Comparison of ENCODE assay signal across 1 cellular context in the genomic region with DNA sequence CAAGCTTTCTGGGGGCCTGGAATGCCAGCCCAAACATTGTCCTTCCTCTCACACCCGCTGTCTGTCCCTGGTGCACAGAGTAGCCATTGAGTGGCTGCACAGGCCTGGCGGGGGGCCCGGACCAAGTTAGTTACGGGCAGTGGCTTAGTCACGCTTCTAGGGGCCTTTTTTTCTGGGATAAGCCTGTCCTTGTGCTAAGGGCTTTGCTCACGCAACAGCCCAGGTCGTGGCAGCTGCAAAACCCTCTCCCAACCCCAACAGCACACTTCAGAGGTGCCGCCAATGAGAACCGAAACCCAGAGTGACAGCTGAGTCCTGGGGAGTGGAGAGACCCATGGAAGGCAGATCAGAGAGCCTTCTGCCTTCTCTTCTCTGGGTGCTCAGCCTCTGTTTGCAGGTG.
TF ChIP-seq lines count a peak whose summit lies in the region.

No MANE protein-coding gene starts in this region.

TF ChIP-seq in GM23338, 12 proteins besides CTCF, POLR2A, EP300 and RAD21 (continued from another document):
- TF ChIP-seq, protein P1, sequence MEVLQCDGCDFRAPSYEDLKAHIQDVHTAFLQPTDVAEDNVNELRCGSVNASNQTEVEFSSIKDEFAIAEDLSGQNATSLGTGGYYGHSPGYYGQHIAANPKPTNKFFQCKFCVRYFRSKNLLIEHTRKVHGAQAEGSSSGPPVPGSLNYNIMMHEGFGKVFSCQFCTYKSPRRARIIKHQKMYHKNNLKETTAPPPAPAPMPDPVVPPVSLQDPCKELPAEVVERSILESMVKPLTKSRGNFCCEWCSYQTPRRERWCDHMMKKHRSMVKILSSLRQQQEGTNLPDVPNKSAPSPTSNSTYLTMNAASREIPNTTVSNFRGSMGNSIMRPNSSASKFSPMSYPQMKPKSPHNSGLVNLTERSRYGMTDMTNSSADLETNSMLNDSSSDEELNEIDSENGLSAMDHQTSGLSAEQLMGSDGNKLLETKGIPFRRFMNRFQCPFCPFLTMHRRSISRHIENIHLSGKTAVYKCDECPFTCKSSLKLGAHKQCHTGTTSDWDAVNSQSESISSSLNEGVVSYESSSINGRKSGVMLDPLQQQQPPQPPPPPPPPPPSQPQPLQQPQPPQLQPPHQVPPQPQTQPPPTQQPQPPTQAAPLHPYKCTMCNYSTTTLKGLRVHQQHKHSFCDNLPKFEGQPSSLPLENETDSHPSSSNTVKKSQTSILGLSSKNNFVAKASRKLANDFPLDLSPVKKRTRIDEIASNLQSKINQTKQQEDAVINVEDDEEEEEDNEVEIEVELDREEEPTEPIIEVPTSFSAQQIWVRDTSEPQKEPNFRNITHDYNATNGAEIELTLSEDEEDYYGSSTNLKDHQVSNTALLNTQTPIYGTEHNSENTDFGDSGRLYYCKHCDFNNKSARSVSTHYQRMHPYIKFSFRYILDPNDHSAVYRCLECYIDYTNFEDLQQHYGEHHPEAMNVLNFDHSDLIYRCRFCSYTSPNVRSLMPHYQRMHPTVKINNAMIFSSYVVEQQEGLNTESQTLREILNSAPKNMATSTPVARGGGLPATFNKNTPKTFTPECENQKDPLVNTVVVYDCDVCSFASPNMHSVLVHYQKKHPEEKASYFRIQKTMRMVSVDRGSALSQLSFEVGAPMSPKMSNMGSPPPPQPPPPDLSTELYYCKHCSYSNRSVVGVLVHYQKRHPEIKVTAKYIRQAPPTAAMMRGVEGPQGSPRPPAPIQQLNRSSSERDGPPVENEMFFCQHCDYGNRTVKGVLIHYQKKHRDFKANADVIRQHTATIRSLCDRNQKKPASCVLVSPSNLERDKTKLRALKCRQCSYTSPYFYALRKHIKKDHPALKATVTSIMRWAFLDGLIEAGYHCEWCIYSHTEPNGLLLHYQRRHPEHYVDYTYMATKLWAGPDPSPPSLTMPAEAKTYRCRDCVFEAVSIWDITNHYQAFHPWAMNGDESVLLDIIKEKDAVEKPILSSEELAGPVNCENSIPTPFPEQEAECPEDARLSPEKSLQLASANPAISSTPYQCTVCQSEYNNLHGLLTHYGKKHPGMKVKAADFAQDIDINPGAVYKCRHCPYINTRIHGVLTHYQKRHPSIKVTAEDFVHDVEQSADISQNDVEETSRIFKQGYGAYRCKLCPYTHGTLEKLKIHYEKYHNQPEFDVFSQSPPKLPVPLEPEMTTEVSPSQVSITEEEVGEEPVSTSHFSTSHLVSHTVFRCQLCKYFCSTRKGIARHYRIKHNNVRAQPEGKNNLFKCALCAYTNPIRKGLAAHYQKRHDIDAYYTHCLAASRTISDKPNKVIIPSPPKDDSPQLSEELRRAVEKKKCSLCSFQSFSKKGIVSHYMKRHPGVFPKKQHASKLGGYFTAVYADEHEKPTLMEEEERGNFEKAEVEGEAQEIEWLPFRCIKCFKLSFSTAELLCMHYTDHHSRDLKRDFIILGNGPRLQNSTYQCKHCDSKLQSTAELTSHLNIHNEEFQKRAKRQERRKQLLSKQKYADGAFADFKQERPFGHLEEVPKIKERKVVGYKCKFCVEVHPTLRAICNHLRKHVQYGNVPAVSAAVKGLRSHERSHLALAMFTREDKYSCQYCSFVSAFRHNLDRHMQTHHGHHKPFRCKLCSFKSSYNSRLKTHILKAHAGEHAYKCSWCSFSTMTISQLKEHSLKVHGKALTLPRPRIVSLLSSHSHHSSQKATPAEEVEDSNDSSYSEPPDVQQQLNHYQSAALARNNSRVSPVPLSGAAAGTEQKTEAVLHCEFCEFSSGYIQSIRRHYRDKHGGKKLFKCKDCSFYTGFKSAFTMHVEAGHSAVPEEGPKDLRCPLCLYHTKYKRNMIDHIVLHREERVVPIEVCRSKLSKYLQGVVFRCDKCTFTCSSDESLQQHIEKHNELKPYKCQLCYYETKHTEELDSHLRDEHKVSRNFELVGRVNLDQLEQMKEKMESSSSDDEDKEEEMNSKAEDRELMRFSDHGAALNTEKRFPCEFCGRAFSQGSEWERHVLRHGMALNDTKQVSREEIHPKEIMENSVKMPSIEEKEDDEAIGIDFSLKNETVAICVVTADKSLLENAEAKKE (CRISPR knock-in tag; IDR thresholded peaks at IDR 0.05): no peak
- no peak for TF ChIP-seq NANOG (IDR thresholded peaks at IDR 0.05; ENCODE audit: borderline replicate concordance)
- no peak for TF ChIP-seq REST (IDR thresholded peaks at IDR 0.05; ENCODE audit: unreplicated experiment)
- no peak for TF ChIP-seq ZNF114 (CRISPR knock-in tag; IDR thresholded peaks at IDR 0.05)
- no peak for TF ChIP-seq JUNB (IDR thresholded peaks at IDR 0.05; ENCODE audit: unreplicated experiment)
- no peak for TF ChIP-seq POLR2AphosphoS5 (IDR thresholded peaks at IDR 0.05; ENCODE audit: low read depth)
- TF ChIP-seq CREB1 (CRISPR knock-in tag; IDR thresholded peaks at IDR 0.05; ENCODE audit: low read depth): no peak
- no peak for TF ChIP-seq EZH2phosphoT487 (IDR thresholded peaks at IDR 0.05; ENCODE audit: unreplicated experiment)
- TF ChIP-seq ZNF331 (CRISPR knock-in tag; IDR thresholded peaks at IDR 0.05; ENCODE audit: low read depth): no peak
TF ChIP-seq in GM23338: peak in this region for 0.
